11 cellular contexts compared by ENCODE assay signal in the genomic region with DNA sequence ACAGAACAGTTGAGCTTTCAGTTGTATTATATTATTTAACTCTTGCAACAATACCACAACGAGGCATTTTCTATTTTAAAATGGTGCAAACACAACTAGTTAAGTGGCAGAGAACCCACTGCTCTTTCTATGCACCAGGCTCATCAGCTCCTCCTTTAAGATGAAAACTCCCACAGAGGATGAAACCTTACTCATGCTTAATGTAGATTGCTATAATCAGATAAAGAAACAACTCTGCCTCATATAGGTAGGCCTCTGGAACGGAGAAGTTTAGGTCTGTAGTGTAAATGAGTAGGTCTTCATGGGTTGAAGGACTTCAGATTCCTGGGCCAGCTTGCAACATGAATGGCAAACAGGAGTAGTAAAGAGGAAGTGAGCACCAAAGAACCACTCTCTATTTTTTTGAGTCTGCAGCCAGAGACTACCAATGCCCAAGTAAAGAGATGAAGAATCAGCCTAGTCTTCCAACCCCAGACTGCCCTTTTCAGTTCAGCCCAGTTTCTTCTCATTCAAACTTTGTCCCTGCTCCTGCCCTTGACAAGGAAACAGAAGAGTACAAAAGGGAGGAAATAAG. TPM values are rescaled to one million over a fixed set of nuclear protein-coding genes. Genes with fewer than 3 reads are reported as not detected.
DNase-seq lines count a peak whose midpoint lies in the region; ATAC-seq and TF ChIP-seq lines count a peak whose summit lies in the region.
"Had no signal": no experiment of that assay in that cellular context is flagged by ENCODE, and none has a peak within 500 bp of the region (broad histone marks: within the 10 kb centered on the region; RNA-seq: fewer than 3 reads in every experiment).

No MANE protein-coding gene starts in this region.

- BruUV-seq in A673 (replicated peaks; lab: Mats Ljungman, UMichigan), result no TSS peak

- CTCF ChIA-PET in A673 (lab: Charles Lee), result no interaction called here

- peaks cover 14% of the 10 kb centered on the region for H3K36me3 Mint-ChIP-seq in glutamatergic neuron (ENCODE audit: unreplicated experiment)

- H3K4me1 ChIP-seq in Loucy (ENCODE audit: insufficient read depth, low read length, poor library complexity, severe bottlenecking), result peaks cover 23% of the 10 kb centered on the region
- H3K4me1 ChIP-seq in neutrophil (ENCODE audit: control insufficient read depth in 1 of 2, insufficient read depth in 1 of 2, low read depth in 1 of 2, low read length in 1 of 2), result peaks cover 4 to 5% of the 10 kb centered on the region in 2 experiments
- H3K4me1 ChIP-seq in A673 (ENCODE audit: insufficient read depth, low read length, poor library complexity, severe bottlenecking), result no peaks in the 10 kb centered on the region

- no peak for TF ChIP-seq CTCF in Loucy (conservative IDR thresholded peaks at IDR 0.05; ENCODE audit: low read length)
- no peak for TF ChIP-seq CTCF in neutrophil (IDR thresholded peaks at IDR 0.05)
- no peak for TF ChIP-seq CTCF in A673 (conservative IDR thresholded peaks at IDR 0.05; ENCODE audit: low read depth, low read length)
- TF ChIP-seq CTCF in glutamatergic neuron (IDR thresholded peaks at IDR 0.05; ENCODE audit: partially characterized antibody, unreplicated experiment), result no peak

- POLR2A ChIA-PET in A673 (lab: Charles Lee; ENCODE audit: low non-redundant PET), result no interaction called here

- H3F3A ChIP-seq in Loucy (ENCODE audit: low read depth), result peaks cover 9% of the 10 kb centered on the region; the same call in 1 of the 2 replicates

- H3K4me3 ChIP-seq in Loucy (ENCODE audit: low read length, poor library complexity, severe bottlenecking) (no peak overlapping the region), neutrophil (ENCODE audit: low read depth in 1 of 2, low read length in 1 of 2) (no peak overlapping the region), A673 (ENCODE audit: low read depth, low read length, poor library complexity, severe bottlenecking) (no peak overlapping the region)

- intact Hi-C loops in A673 (cut with micrococcal nuclease; ENCODE audit: unreplicated experiment), result no loop called here

- no peaks in the 10 kb centered on the region for H3K27me3 Mint-ChIP-seq in glutamatergic neuron (ENCODE audit: unreplicated experiment)

- peak overlapping the region; percentile 49 for H3K27ac ChIP-seq in neutrophil
- no peak overlapping the region for H3K27ac ChIP-seq in A673 (ENCODE audit: low read depth, low read length, poor library complexity, severe bottlenecking)

- no peaks in the 10 kb centered on the region for H3K9me2 ChIP-seq in Loucy (replicated peaks; ENCODE audit: low read depth, low read length)

- peaks cover 11% of the 10 kb centered on the region for H3K4me1 Mint-ChIP-seq in glutamatergic neuron (ENCODE audit: low read depth, unreplicated experiment)

- H3K4me2 ChIP-seq in Loucy (ENCODE audit: low read depth, low read length, poor library complexity, severe bottlenecking), result peak overlapping the region; percentile 8

- H3K36me3 ChIP-seq in Loucy (ENCODE audit: insufficient read depth, low read length) (peaks cover 3% of the 10 kb centered on the region), neutrophil (peaks cover 25% of the 10 kb centered on the region), A673 (ENCODE audit: insufficient read depth, low read length, poor library complexity, severe bottlenecking) (peaks cover 7% of the 10 kb centered on the region)

- H3K9ac ChIP-seq in Loucy (ENCODE audit: low read depth, low read length, poor library complexity, severe bottlenecking), result no peak overlapping the region

- H3K9me3 Mint-ChIP-seq in glutamatergic neuron (ENCODE audit: unreplicated experiment), result no peaks in the 10 kb centered on the region

- no peak overlapping the region for H3K27ac Mint-ChIP-seq in glutamatergic neuron (ENCODE audit: unreplicated experiment)

- no peak overlapping the region for H2AFZ ChIP-seq in Loucy (ENCODE audit: low read length)

- H3K79me2 ChIP-seq in Loucy (ENCODE audit: insufficient read depth, low read length), result no peaks in the 10 kb centered on the region

- DNase-seq in activated CD4-positive, CD25-positive, alpha-beta regulatory T cell treated with anti-CD3 and anti-CD28 coated beads, Interleukin-2, amount 50 U/mL, for 72 hours, result no peak
- no peak for DNase-seq in glomerular visceral epithelial cell (ENCODE audit: extremely low spot score)
- no peak for DNase-seq in A673 (ENCODE audit: low spot score)
- DNase-seq in glutamatergic neuron, result no peak
- DNase-seq: activated CD4-positive, alpha-beta T cell treated with anti-CD3 and anti-CD28 coated beads, Interleukin-2, amount 50 U/mL, for 4 hours; effector CD8-positive, alpha-beta T cell; NCI-H2227 treated with DMSO at 0.1 percent for 48 hours had no signal

- no peaks in the 10 kb centered on the region for H4K20me1 ChIP-seq in Loucy (ENCODE audit: insufficient read depth, low read length, poor library complexity, severe bottlenecking)

- ATAC-seq in activated CD4-positive, CD25-positive, alpha-beta regulatory T cell treated with anti-CD3 and anti-CD28 coated beads, Interleukin-2, amount 50 U/mL, for 24 hours, result peak; percentile 85 to 86
- peak; percentile 76 for ATAC-seq in HG02623 (IDR thresholded peaks at IDR 0.05; ENCODE audit: unreplicated experiment)

- H3K9me3 ChIP-seq in Loucy (ENCODE audit: insufficient read depth, low read depth, low read length) (peaks cover 15% of the 10 kb centered on the region), neutrophil (no peaks in the 10 kb centered on the region), A673 (ENCODE audit: low read depth, low read length, poor library complexity, severe bottlenecking) (no peaks in the 10 kb centered on the region)

- no peak overlapping the region for H3K4me3 Mint-ChIP-seq in glutamatergic neuron (ENCODE audit: unreplicated experiment)

- H3K27me3 ChIP-seq in Loucy (ENCODE audit: insufficient read depth, low read length, poor library complexity, severe bottlenecking) (no peaks in the 10 kb centered on the region), neutrophil (no peaks in the 10 kb centered on the region), A673 (replicated peaks; ENCODE audit: insufficient read depth, low read depth, low read length, poor library complexity) (no peaks in the 10 kb centered on the region)

RNA-seq across cellular contexts. Expression of a gene that starts 33.9 kb away (rescaled TPM):
- 0.19 and 0.26 TPM in 2 replicates for total RNA-seq in A673 (2021)
- total RNA-seq in glutamatergic neuron (ENCODE audit: unreplicated experiment), result 0.10 TPM
